Comparison of ENCODE assay signal across 9 cellular contexts in the genomic region with DNA sequence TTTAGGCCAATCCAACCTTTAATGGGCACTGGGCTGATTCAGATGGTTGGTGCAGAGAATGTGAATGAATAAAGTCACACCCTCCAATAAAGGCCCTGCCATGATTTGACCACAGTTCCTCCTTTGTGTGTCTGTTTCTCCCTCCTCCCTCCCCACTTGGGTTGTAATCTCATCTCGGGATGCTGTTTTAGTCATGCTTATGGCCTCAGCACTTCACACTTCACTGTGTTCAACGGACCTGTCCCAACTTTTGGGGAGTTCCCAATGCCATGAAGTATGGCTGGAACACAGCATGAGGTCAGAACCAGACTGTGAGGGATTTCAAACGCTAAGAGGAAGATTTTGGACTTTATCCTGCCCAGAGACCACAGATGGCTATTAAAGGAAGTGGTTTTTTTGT. TPM values are rescaled to one million over a fixed set of nuclear protein-coding genes. Genes with fewer than 3 reads are reported as not detected.
DNase-seq lines count a peak whose midpoint lies in the region; ATAC-seq, FAIRE-seq and TF ChIP-seq lines count a peak whose summit lies in the region.
"Had no signal": no experiment of that assay in that cellular context is flagged by ENCODE, and none has a peak within 500 bp of the region (broad histone marks: within the 10 kb centered on the region; RNA-seq: fewer than 3 reads in every experiment).

No MANE protein-coding gene starts in this region.

- H3K9me1 ChIP-seq in K562 (ENCODE audit: control insufficient read depth, insufficient read depth, low read length): no peaks in the 10 kb centered on the region

- peaks cover 8 to 9% of the 10 kb centered on the region in 2 experiments; a peak in 4 of 5 replicates for H3K4me1 ChIP-seq in K562 (replicated peaks in 1 of 2; ENCODE audit: control insufficient read depth in 2 of 2, insufficient read depth in 2 of 2, low read length in 2 of 2)
- 0 out of 2 replicates have a peak, but pooled peaks cover 5% of the 10 kb centered on the region for H3K4me1 ChIP-seq in MM.1S (ENCODE audit: low read length)

- no peaks in the 10 kb centered on the region for H3K9me2 ChIP-seq in MM.1S (replicated peaks; ENCODE audit: insufficient read depth, low read length)

- H4K20me1 ChIP-seq in K562 (replicated peaks; ENCODE audit: control insufficient read depth, insufficient read depth, low read length): no peaks in the 10 kb centered on the region
- H4K20me1 ChIP-seq in MM.1S (ENCODE audit: insufficient read depth, low read length): no peaks in the 10 kb centered on the region

- peaks cover 30% of the 10 kb centered on the region for H3F3A ChIP-seq in MM.1S (ENCODE audit: insufficient read depth, low read length)

- TF ChIP-seq CTCF in K562 (IDR thresholded peaks at IDR 0.05 in 2 of 3, conservative IDR thresholded peaks at IDR 0.05 in 1 of 3; ENCODE audit: insufficient read depth in 2 of 3, low read depth in 1 of 3, low read length in 3 of 3) (no peak), MM.1S (IDR thresholded peaks at IDR 0.05; ENCODE audit: low read length) (no peak)

- no peak for TF ChIP-seq RAD21 in K562 (CRISPR knock-in tag; conservative IDR thresholded peaks at IDR 0.05 in 1 of 2, IDR thresholded peaks at IDR 0.05 in 1 of 2)

- peaks cover 12% of the 10 kb centered on the region for H3K36me3 Mint-ChIP-seq in natural killer cell treated with Interleukin-12 subunit alpha and Interleukin-12 subunit beta and Interleukin-15 and Interleukin-18, amount 100 ng/mL, for 72 hours

- TF ChIP-seq EP300 in K562 (IDR thresholded peaks at IDR 0.05; ENCODE audit: low read length): no peak

- H3K9ac ChIP-seq in K562 (ENCODE audit: insufficient read depth in 1 of 2, low read depth in 2 of 2, low read length in 2 of 2): no peak overlapping the region
- no peak overlapping the region for H3K9ac ChIP-seq in MM.1S (ENCODE audit: low read length)

- H3K36me3 ChIP-seq in K562 (ENCODE audit: control insufficient read depth, insufficient read depth, low read length): peaks cover 17% of the 10 kb centered on the region; the same call in 1 of the 3 replicates
- H3K36me3 ChIP-seq in MM.1S (replicated peaks; ENCODE audit: insufficient read depth, low read length): no peaks in the 10 kb centered on the region; the same call in 1 of the 2 replicates

- no TSS peak for BruUV-seq in K562 (replicated peaks; lab: Mats Ljungman, UMichigan)

- in situ Hi-C loops in K562 (cut with MboI): no loop called here

- peak; percentile 65; the same call in 2 of the 3 replicates for ATAC-seq in K562
- ATAC-seq in natural killer cell treated with Interleukin-12 subunit alpha and Interleukin-12 subunit beta and Interleukin-15 and Interleukin-18, amount 100 ng/mL, for 72 hours: peak; percentile 77 to 81

- POLR2A ChIA-PET in K562 (lab: Yijun Ruan, JAX): interaction anchor here (1.0 kb wide), 1 partner anchor 17 kb away, joined by 3 read pairs; no protein-coding TSS in a partner anchor

- H3K27ac ChIP-seq in K562 (ENCODE audit: extremely low read depth, low read depth, low read length) (no peak overlapping the region), MM.1S (ENCODE audit: low read length) (no peak overlapping the region)

- H3K79me2 ChIP-seq in K562 (ENCODE audit: control insufficient read depth, insufficient read depth, low read length) (no peaks in the 10 kb centered on the region), MM.1S (ENCODE audit: low read length) (no peaks in the 10 kb centered on the region)

- DNase-seq in ELR (ENCODE audit: low read depth) (peak; percentile 47), NOMO-1 (lab: John Stamatoyannopoulos, UW; ENCODE audit: unreplicated experiment in 2 of 2) (peak; percentile 25 to 27), K562 (ENCODE audit: extremely low read depth in 1 of 4, low spot score in 3 of 4) (peak in 2 of 4 experiments; percentile 26 to 28), DMS 273 (lab: John Stamatoyannopoulos, UW; ENCODE audit: unreplicated experiment) (no peak), activated gamma-delta T cell treated with Interleukin-2 at 50 U/mL for 16 hours (no peak), MM.1S (no peak), hippocampal formation (lab: John Stamatoyannopoulos, UW) (no peak)
- DNase-seq in natural killer cell treated with Interleukin-12 subunit alpha and Interleukin-12 subunit beta and Interleukin-15 and Interleukin-18, amount 100 ng/mL, for 72 hours (ENCODE audit: low spot score): peak; percentile 67

- peak overlapping the region in 1 of 2 donors; percentile 59 for H3K27ac Mint-ChIP-seq in natural killer cell treated with Interleukin-12 subunit alpha and Interleukin-12 subunit beta and Interleukin-15 and Interleukin-18, amount 100 ng/mL, for 72 hours

- H2AFZ ChIP-seq in K562 (ENCODE audit: low read depth, low read length) (no peak overlapping the region), MM.1S (ENCODE audit: low read length) (no peak overlapping the region)

- intact Hi-C loops in K562 (cut with micrococcal nuclease): no loop called here

- H3K4me3 Mint-ChIP-seq in natural killer cell treated with Interleukin-12 subunit alpha and Interleukin-12 subunit beta and Interleukin-15 and Interleukin-18, amount 100 ng/mL, for 72 hours: no peak overlapping the region

- WGBS in K562 (ENCODE audit: insufficient coverage, low coverage, missing lambda C conversion rate): 10% methylated on average over 3 of the region's 3 CpGs

- no peaks in the 10 kb centered on the region for H3K9me3 ChIP-seq in K562 (replicated peaks; ENCODE audit: control insufficient read depth, insufficient read depth, low read depth, low read length)
- H3K9me3 ChIP-seq in MM.1S (replicated peaks; ENCODE audit: insufficient read depth, low read length): no peaks in the 10 kb centered on the region

- no peak overlapping the region for H3K4me3 ChIP-seq in K562
- no peak overlapping the region for H3K4me3 ChIP-seq in MM.1S (ENCODE audit: low read length)

- H3K4me2 ChIP-seq in K562 (ENCODE audit: insufficient read depth, low read length) (no peak overlapping the region), MM.1S (ENCODE audit: low read depth, low read length) (no peak overlapping the region)

- no peaks in the 10 kb centered on the region for H3K27me3 Mint-ChIP-seq in natural killer cell treated with Interleukin-12 subunit alpha and Interleukin-12 subunit beta and Interleukin-15 and Interleukin-18, amount 100 ng/mL, for 72 hours

- no peak for TF ChIP-seq POLR2A in K562 (conservative IDR thresholded peaks at IDR 0.05)

- H3K27me3 ChIP-seq in K562 (ENCODE audit: control insufficient read depth in 2 of 2, insufficient read depth in 2 of 2, low read length in 2 of 2) (no peaks in the 10 kb centered on the region), MM.1S (replicated peaks; ENCODE audit: insufficient read depth, low read length) (no peaks in the 10 kb centered on the region)

- CTCF ChIA-PET in K562 (lab: Yijun Ruan, JAX; ENCODE audit: low intra/inter-chr PET ratio): no interaction called here

- H3K4me1 Mint-ChIP-seq in natural killer cell treated with Interleukin-12 subunit alpha and Interleukin-12 subunit beta and Interleukin-15 and Interleukin-18, amount 100 ng/mL, for 72 hours (ENCODE audit: low read depth in 2 of 2): peaks cover 10 to 13% of the 10 kb centered on the region in 2 donors

- H3K9me3 Mint-ChIP-seq in natural killer cell treated with Interleukin-12 subunit alpha and Interleukin-12 subunit beta and Interleukin-15 and Interleukin-18, amount 100 ng/mL, for 72 hours: no peaks in the 10 kb centered on the region

- FAIRE-seq in K562 (lab: Jason Lieb, UNC): peak; percentile 48
- FAIRE-seq: HTR-8/SVneo had no signal

RNA-seq across cellular contexts. Expression of a gene that starts 5.6 kb away (rescaled TPM):
- 81.6 and 164 TPM in 2 replicates for total RNA-seq in K562 (2011; cell fraction: chromatin; rRNA removed; ENCODE audit: low replicate concordance)
- total RNA-seq in K562 (2011; cell fraction: nucleolus; rRNA removed): 94.9 and 99.9 TPM in 2 replicates
- 96.1 and 105 TPM in 2 replicates for total RNA-seq in K562 (2011; cell fraction: nucleoplasm; rRNA removed)
- total RNA-seq in K562 (2014; rRNA removed): 42.5 and 47.2 TPM in 2 replicates
- total RNA-seq in K562 (2014; rRNA removed; fragmentation: Illumina TruSeq; extraction: Trizol): 60.2 and 66.7 TPM in 2 replicates
- 92.0 and 102 TPM in 2 replicates for total RNA-seq in K562 (2015; rRNA removed; fragmentation: Illumina TruSeq; extraction: Trizol)
- 71.9 and 82.7 TPM in 2 replicates for total RNA-seq in K562 (2021)
- polyA plus RNA-seq in K562 (2011; rRNA removed): 45.4 and 66.9 TPM in 2 replicates
- 50.7 and 63.0 TPM in 2 replicates for polyA plus RNA-seq in K562 (2011; cell fraction: cytosol; rRNA removed)
- polyA plus RNA-seq in K562 (2011; cell fraction: nucleus; rRNA removed): 33.2 and 35.1 TPM in 2 replicates
- polyA plus RNA-seq in K562 (2012): 34.9 and 92.8 TPM in 2 replicates
- 53.2 and 55.4 TPM in 2 replicates for polyA plus RNA-seq in K562 (2014; fragmentation: Illumina TruSeq; extraction: Trizol)
- 10 to 100 TPM; 11.2 to 13.9 TPM for polyA plus RNA-seq in K562 (2014; fragmentation: Nextera tagmentation; extraction: Ambion mirVana)
- polyA plus RNA-seq in K562 (2014; rRNA removed): 47.1 and 80.1 TPM in 2 replicates
- polyA minus RNA-seq in K562 (2011; rRNA and poly(A)+ RNA removed): 168 and 219 TPM in 2 replicates
- 52.2 and 76.3 TPM in 2 replicates for polyA minus RNA-seq in K562 (2011; cell fraction: cytosol; rRNA and poly(A)+ RNA removed)
- polyA minus RNA-seq in K562 (2011; cell fraction: nucleus; rRNA and poly(A)+ RNA removed): 34.5 and 60.4 TPM in 2 replicates
- total RNA-seq in natural killer cell treated with Interleukin-12 subunit alpha and Interleukin-12 subunit beta and Interleukin-15 and Interleukin-18, amount 100 ng/mL, for 72 hours: 100 to 1,000 TPM; 166 to 260 TPM

RNA-seq across cellular contexts. Expression of a gene that starts 29.8 kb away (rescaled TPM):
- total RNA-seq in K562 (2011; cell fraction: chromatin; rRNA removed; ENCODE audit: low replicate concordance): 73.0 and 113 TPM in 2 replicates
- 52.4 and 58.9 TPM in 2 replicates for total RNA-seq in K562 (2011; cell fraction: nucleolus; rRNA removed)
- 66.6 and 115 TPM in 2 replicates for total RNA-seq in K562 (2011; cell fraction: nucleoplasm; rRNA removed)
- total RNA-seq in K562 (2014; rRNA removed) (76.3 and 82.9 TPM in 2 replicates), K562 (2014; rRNA removed; fragmentation: Illumina TruSeq; extraction: Trizol) (81.8 and 91.3 TPM in 2 replicates), K562 (2015; rRNA removed; fragmentation: Illumina TruSeq; extraction: Trizol) (106 and 111 TPM in 2 replicates), K562 (2021) (61.2 and 63.6 TPM in 2 replicates)
- polyA plus RNA-seq in K562 (2011; rRNA removed) (104 and 126 TPM in 2 replicates), K562 (2014; fragmentation: Illumina TruSeq; extraction: Trizol) (87.6 and 108 TPM in 2 replicates), K562 (2014; fragmentation: Nextera tagmentation; extraction: Ambion mirVana) (10 to 100 TPM; 28.1 to 34.0 TPM), K562 (2014; rRNA removed) (77.4 and 86.3 TPM in 2 replicates)
- polyA plus RNA-seq in K562 (2011; cell fraction: cytosol; rRNA removed): 36.8 and 82.5 TPM in 2 replicates
- 30.6 and 46.4 TPM in 2 replicates for polyA plus RNA-seq in K562 (2011; cell fraction: nucleus; rRNA removed)
- 90.1 and 265 TPM in 2 replicates for polyA plus RNA-seq in K562 (2012)
- polyA minus RNA-seq in K562 (2011; rRNA and poly(A)+ RNA removed): 79.9 and 121 TPM in 2 replicates
- 31.3 and 61.1 TPM in 2 replicates for polyA minus RNA-seq in K562 (2011; cell fraction: cytosol; rRNA and poly(A)+ RNA removed)
- polyA minus RNA-seq in K562 (2011; cell fraction: nucleus; rRNA and poly(A)+ RNA removed): 17.5 and 35.4 TPM in 2 replicates
- total RNA-seq in natural killer cell treated with Interleukin-12 subunit alpha and Interleukin-12 subunit beta and Interleukin-15 and Interleukin-18, amount 100 ng/mL, for 72 hours: 100 to 1,000 TPM; 462 to 510 TPM

RNA-seq across cellular contexts. Expression of a gene that starts 37.4 kb away (rescaled TPM):
- 0.81 TPM in 1 of 2 replicates, not detected in the other for total RNA-seq in K562 (2011; cell fraction: chromatin; rRNA removed; ENCODE audit: low replicate concordance)
- total RNA-seq in K562 (2011; cell fraction: nucleolus; rRNA removed): 0.39 and 0.67 TPM in 2 replicates
- total RNA-seq in K562 (2011; cell fraction: nucleoplasm; rRNA removed): 0.37 TPM in 1 of 2 replicates, not detected in the other
- 0.18 and 0.29 TPM in 2 replicates for total RNA-seq in K562 (2014; rRNA removed)
- total RNA-seq in K562 (2014; rRNA removed; fragmentation: Illumina TruSeq; extraction: Trizol): 0.15 and 0.19 TPM in 2 replicates
- 1.1 TPM in 2 replicates for total RNA-seq in K562 (2015; rRNA removed; fragmentation: Illumina TruSeq; extraction: Trizol)
- 0.16 and 0.42 TPM in 2 replicates for total RNA-seq in K562 (2021)
- 0.33 and 0.39 TPM in 2 replicates for polyA plus RNA-seq in K562 (2011; rRNA removed)
- polyA plus RNA-seq in K562 (2011; cell fraction: cytosol; rRNA removed): 0.44 and 0.69 TPM in 2 replicates
- polyA plus RNA-seq in K562 (2011; cell fraction: nucleus; rRNA removed): 0.68 and 0.69 TPM in 2 replicates
- 0.40 and 3.0 TPM in 2 replicates for polyA plus RNA-seq in K562 (2012)
- polyA plus RNA-seq in K562 (2014; fragmentation: Illumina TruSeq; extraction: Trizol): 0.30 and 0.42 TPM in 2 replicates
- polyA plus RNA-seq in K562 (2014; fragmentation: Nextera tagmentation; extraction: Ambion mirVana): under 1 TPM in 1 of 2 experiments, not detected in 1; 0.03 TPM
- polyA plus RNA-seq in K562 (2014; rRNA removed): 0.12 and 0.37 TPM in 2 replicates
- polyA minus RNA-seq in K562 (2011; rRNA and poly(A)+ RNA removed): 0.09 TPM in 1 of 2 replicates, not detected in the other
- not detected in 2 replicates for polyA minus RNA-seq in K562 (2011; cell fraction: cytosol; rRNA and poly(A)+ RNA removed)
- 0.22 and 0.27 TPM in 2 replicates for polyA minus RNA-seq in K562 (2011; cell fraction: nucleus; rRNA and poly(A)+ RNA removed)
- 100 to 1,000 TPM; 135 to 188 TPM for total RNA-seq in natural killer cell treated with Interleukin-12 subunit alpha and Interleukin-12 subunit beta and Interleukin-15 and Interleukin-18, amount 100 ng/mL, for 72 hours

Comparison
In these comparisons a context has a peak if more than half of its experiments do, and no peak if none do; other contexts are left out.
1. DNase-seq: peak in ELR (single experiment), NOMO-1 (2 of 2) and natural killer cell treated with Interleukin-12 subunit alpha and Interleukin-12 subunit beta and Interleukin-15 and Interleukin-18, amount 100 ng/mL, for 72 hours (single experiment); none in DMS 273 (single experiment), activated gamma-delta T cell treated with Interleukin-2 at 50 U/mL for 16 hours (single experiment), MM.1S (single experiment) and hippocampal formation (0 of 2).
2. RNA of a gene that starts 37.4 kb away (total RNA-seq): 135 to 188 TPM in natural killer cell treated with Interleukin-12 subunit alpha and Interleukin-12 subunit beta and Interleukin-15 and Interleukin-18, amount 100 ng/mL, for 72 hours; 0.15 to 1.1 TPM in K562; every median in the first group is over 10 times any median in the second.